Comparison of ENCODE assay signal across 22 cellular contexts in genomic region chr1:180043785-180044184, GRCh38.
DNase-seq lines count a peak whose midpoint lies in the region; ATAC-seq and TF ChIP-seq lines count a peak whose summit lies in the region.
"Had no signal": no experiment of that assay in that cellular context is flagged by ENCODE, and none has a peak within 500 bp of the region (broad histone marks: within the 10 kb centered on the region; RNA-seq: fewer than 3 reads in every experiment).

No MANE protein-coding gene starts in this region.

- H3K27me3 ChIP-seq in skeletal muscle satellite cell (ENCODE audit: control insufficient read depth, insufficient read depth, low read length) (no peaks in the 10 kb centered on the region), upper lobe of left lung (no peaks in the 10 kb centered on the region)
- H3K27me3 ChIP-seq: BLaER1 had no signal

- no peak for TF ChIP-seq POLR2A in upper lobe of left lung (IDR thresholded peaks at IDR 0.05)

- ATAC-seq in upper lobe of left lung (ENCODE audit: low FRiP score in 2 of 2) (no peak), HG03175 (IDR thresholded peaks at IDR 0.05; ENCODE audit: unreplicated experiment) (no peak)
- ATAC-seq: GM23338, SK-N-SH treated with all-trans-retinoic acid at 6 μM for 48 hours had no signal

- H3K9ac ChIP-seq in SK-N-MC (ENCODE audit: insufficient read length), result no peak overlapping the region
- peak overlapping the region; percentile 30 for H3K9ac ChIP-seq in skeletal muscle satellite cell (ENCODE audit: low read depth, low read length)
- H3K9ac ChIP-seq: BLaER1, KMS-11 had no signal

- H3K4me3 Mint-ChIP-seq in HFFc6 (peak overlapping the region; percentile 27), chondrocyte (ENCODE audit: unreplicated experiment) (no peak overlapping the region)
- H3K4me3 Mint-ChIP-seq: CD4-positive, CD25-positive, alpha-beta regulatory T cell; GM23338; H9 had no signal

- peaks cover 62% of the 10 kb centered on the region for H3K36me3 ChIP-seq in SK-N-MC (ENCODE audit: insufficient read depth, low read length)
- H3K36me3 ChIP-seq in skeletal muscle satellite cell (ENCODE audit: insufficient read depth, low read length), result peaks cover 43% of the 10 kb centered on the region
- peaks cover 18 to 76% (median 55%) of the 10 kb centered on the region in 4 donors for H3K36me3 ChIP-seq in upper lobe of left lung

- DNase-seq in HFFc6, result no peak
- DNase-seq in SK-N-MC (ENCODE audit: low read depth, low spot score), result no peak
- DNase-seq in chondrocyte (ENCODE audit: low spot score), result no peak
- DNase-seq in activated naive CD4-positive, alpha-beta T cell treated with Interleukin-2 at 50 U/mL for 16 hours, result no peak
- DNase-seq in upper lobe of left lung, result no peak
- DNase-seq: CD4-positive, CD25-positive, alpha-beta regulatory T cell; DMS153; DND-41; H9; NCI-H1048; NCI-H1417 treated with DMSO at 0.1 percent for 48 hours; NCI-H187; NCI-H2081 treated with DMSO at 0.1 percent for 48 hours; NCI-H2171; NCI-H510A; NCI-H69 had no signal

- H3K4me1 ChIP-seq in skeletal muscle satellite cell (ENCODE audit: control insufficient read depth, insufficient read depth, low read length), result peaks cover 48% of the 10 kb centered on the region
- H3K4me1 ChIP-seq in upper lobe of left lung, result no peaks in the 10 kb centered on the region
- H3K4me1 ChIP-seq: BLaER1 had no signal

- H3K27ac ChIP-seq in SK-N-MC, result 0 out of 2 replicates have a peak overlapping the region, but pooled peaks have one; percentile 32
- H3K27ac ChIP-seq in upper lobe of left lung, result no peak overlapping the region
- H3K27ac ChIP-seq: BLaER1, KMS-11 had no signal

- no peak for TF ChIP-seq CTCF in HFFc6 (IDR thresholded peaks at IDR 0.05)
- no peak for TF ChIP-seq CTCF in chondrocyte (IDR thresholded peaks at IDR 0.05)
- no peak for TF ChIP-seq CTCF in upper lobe of left lung (IDR thresholded peaks at IDR 0.05)

- no peak overlapping the region for H3K4me3 ChIP-seq in SK-N-MC
- H3K4me3 ChIP-seq in skeletal muscle satellite cell (ENCODE audit: low read length), result peak overlapping the region; percentile 25
- no peak overlapping the region for H3K4me3 ChIP-seq in upper lobe of left lung
- H3K4me3 ChIP-seq: BLaER1, GM23338 had no signal

- H3K27ac Mint-ChIP-seq in HFFc6 (peak overlapping the region; percentile 73), chondrocyte (ENCODE audit: unreplicated experiment) (peak overlapping the region; percentile 4)
- H3K27ac Mint-ChIP-seq: CD4-positive, CD25-positive, alpha-beta regulatory T cell; GM23338; H9 had no signal

- H3K4me2 ChIP-seq in skeletal muscle satellite cell (ENCODE audit: low read length), result peak overlapping the region; percentile 59
- H3K4me2 ChIP-seq: BLaER1, GM23338, KMS-11 had no signal

- no peak for TF ChIP-seq EP300 in upper lobe of left lung (IDR thresholded peaks at IDR 0.05)

- H3K4me1 Mint-ChIP-seq in HFFc6 (ENCODE audit: low read depth) (peaks cover 47% of the 10 kb centered on the region), chondrocyte (ENCODE audit: low read depth) (peaks cover 22% of the 10 kb centered on the region)
- H3K4me1 Mint-ChIP-seq: GM23338, H9 had no signal

- H3K9me3 ChIP-seq in SK-N-MC (ENCODE audit: low read depth, low read length) (no peaks in the 10 kb centered on the region), skeletal muscle satellite cell (replicated peaks; ENCODE audit: low read length) (no peaks in the 10 kb centered on the region), upper lobe of left lung (no peaks in the 10 kb centered on the region)
- H3K9me3 ChIP-seq: BLaER1 had no signal

- H3K36me3 Mint-ChIP-seq in HFFc6 (ENCODE audit: low read depth) (peaks cover 38% of the 10 kb centered on the region), chondrocyte (ENCODE audit: low read depth) (peaks cover 36% of the 10 kb centered on the region)

- H3K9me3 Mint-ChIP-seq in HFFc6, result no peaks in the 10 kb centered on the region
- H3K9me3 Mint-ChIP-seq in chondrocyte (ENCODE audit: low read depth), result no peaks in the 10 kb centered on the region
- H3K9me3 Mint-ChIP-seq: CD4-positive, CD25-positive, alpha-beta regulatory T cell; GM23338; H9 had no signal

- no peaks in the 10 kb centered on the region for H3K27me3 Mint-ChIP-seq in HFFc6 (ENCODE audit: insufficient read depth)
- H3K27me3 Mint-ChIP-seq in chondrocyte (ENCODE audit: low read depth), result no peaks in the 10 kb centered on the region
- H3K27me3 Mint-ChIP-seq: CD4-positive, CD25-positive, alpha-beta regulatory T cell had no signal
